ENCODE assay signal across 22 cellular contexts in genomic region chr12:77531912-77532311, GRCh38.
"Had no signal": no experiment of that assay in that cellular context is flagged by ENCODE, and none has a peak within 500 bp of the region (broad histone marks: within the 10 kb centered on the region; RNA-seq: fewer than 3 reads in every experiment).

No MANE protein-coding gene starts in this region.

- H3K4me1 Mint-ChIP-seq: immature natural killer cell, mesothelial cell of epicardium, naive B cell had no signal

- FAIRE-seq: endothelial cell of umbilical vein had no signal

- ATAC-seq: gastroesophageal sphincter, heart left ventricle, left cardiac atrium, left lung, left ventricle myocardium superior, lower lobe of right lung, mucosa of descending colon had no signal

- DNase-seq: dermis blood vessel endothelial cell; dorsolateral prefrontal cortex; effector CD4-positive, alpha-beta T cell; effector memory CD4-positive, alpha-beta T cell; foreskin melanocyte; heart left ventricle; hypothalamus; immature natural killer cell; islet precursor cell; left cardiac atrium; left lung; left ventricle myocardium superior; lower lobe of right lung; mesenchymal stem cell; mucosa of descending colon; naive B cell had no signal

- H3K27me3 Mint-ChIP-seq: naive B cell had no signal

- H3K36me3 Mint-ChIP-seq: immature natural killer cell, mesothelial cell of epicardium, naive B cell had no signal

- H3K4me3 Mint-ChIP-seq: immature natural killer cell, mesothelial cell of epicardium, naive B cell had no signal

- H3K27ac Mint-ChIP-seq: immature natural killer cell, mesothelial cell of epicardium, naive B cell had no signal

- H3K4me3 ChIP-seq: coronary artery, dorsolateral prefrontal cortex, esophagus muscularis mucosa, gastroesophageal sphincter, heart left ventricle, hepatocyte, left lung, lower lobe of right lung, mucosa of descending colon had no signal
